In the genomic region with DNA sequence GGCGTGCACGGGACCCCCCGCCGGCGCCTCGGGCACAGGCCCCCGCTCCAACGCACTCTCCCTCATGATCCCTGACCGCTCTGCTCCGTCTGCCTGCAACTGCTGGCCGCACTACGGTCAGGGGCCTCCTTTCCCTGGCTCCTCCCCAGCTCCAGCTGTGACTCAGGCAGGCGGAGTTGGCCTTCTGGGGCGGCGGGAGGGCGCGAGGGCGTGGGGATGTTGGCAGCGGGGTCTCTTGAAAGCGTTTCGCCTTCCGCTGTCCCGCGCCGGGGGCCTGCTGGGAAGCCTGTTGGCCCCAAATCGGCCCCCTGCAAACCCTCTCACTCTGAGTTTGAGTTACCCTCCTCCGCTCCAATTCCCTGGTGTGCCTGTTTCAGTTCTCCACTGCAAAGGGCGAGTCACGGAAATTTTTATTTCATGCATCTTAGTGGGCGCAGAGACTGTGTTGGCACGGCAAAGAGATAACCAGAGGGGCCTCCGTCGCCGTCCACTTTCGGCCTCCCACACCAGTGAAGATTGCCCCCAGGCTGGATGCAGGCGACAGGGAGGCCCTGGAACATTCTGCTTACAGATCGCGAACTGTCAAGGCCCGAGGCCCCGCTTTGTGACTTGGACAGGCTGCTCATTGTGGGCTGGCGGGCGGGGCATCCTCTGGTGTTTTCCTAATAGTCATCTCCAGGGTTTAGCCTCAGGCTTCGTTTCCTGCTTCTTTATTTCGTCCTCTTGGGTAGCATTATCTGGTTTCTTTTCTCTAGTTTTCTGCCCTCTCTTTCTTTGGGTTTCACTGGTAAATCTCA, we compare ENCODE assay signal across 9 cellular contexts. TPM values are rescaled to one million over a fixed set of nuclear protein-coding genes. Genes with fewer than 3 reads are reported as not detected.
DNase-seq lines count a peak whose midpoint lies in the region; ATAC-seq and TF ChIP-seq lines count a peak whose summit lies in the region.
"Had no signal": no experiment of that assay in that cellular context is flagged by ENCODE, and none has a peak within 500 bp of the region (broad histone marks: within the 10 kb centered on the region; RNA-seq: fewer than 3 reads in every experiment).

A gene with protein sequence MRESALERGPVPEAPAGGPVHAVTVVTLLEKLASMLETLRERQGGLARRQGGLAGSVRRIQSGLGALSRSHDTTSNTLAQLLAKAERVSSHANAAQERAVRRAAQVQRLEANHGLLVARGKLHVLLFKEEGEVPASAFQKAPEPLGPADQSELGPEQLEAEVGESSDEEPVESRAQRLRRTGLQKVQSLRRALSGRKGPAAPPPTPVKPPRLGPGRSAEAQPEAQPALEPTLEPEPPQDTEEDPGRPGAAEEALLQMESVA (minus strand): TSS at position 91 of the 797 bp plus-strand sequence. CDS start 25 bp downstream, at position 66.

- ATAC-seq in GM19023 (IDR thresholded peaks at IDR 0.05; ENCODE audit: unreplicated experiment) (peak; percentile 60), HG03565 (IDR thresholded peaks at IDR 0.05; ENCODE audit: unreplicated experiment) (peak; percentile 37)

- TF ChIP-seq CTCF in fibroblast of pulmonary artery (IDR thresholded peaks at IDR 0.05; ENCODE audit: low read length, missing control alignments): no peak

- H3K79me1 ChIP-seq in neuronal stem cell (ENCODE audit: low read depth, low read length): no peaks in the 10 kb centered on the region

- H3K4me3 ChIP-seq in fibroblast of pulmonary artery (replicated peaks; ENCODE audit: low read depth, low read length) (peak within 1 kb of the TSS; percentile 72), neuronal stem cell (ENCODE audit: low read length in 2 of 2) (peak within 1 kb of the TSS in 1 of 2 donors; percentile 78)

- H4K8ac ChIP-seq in neuronal stem cell (ENCODE audit: low read depth, low read length): peak within 1 kb of the TSS; percentile 99

- H2BK5ac ChIP-seq in neuronal stem cell (ENCODE audit: low read length): peak within 1 kb of the TSS; percentile 96

- WGBS in neuronal stem cell (ENCODE audit: extremely low coverage in 2 of 2, insufficient read length in 2 of 2, insufficient replicate concordance in 1 of 2), 2 donors: no CpG with 5 or more reads among the region's 44 CpGs

- H3K9me3 ChIP-seq in neuronal stem cell (replicated peaks in 1 of 2; ENCODE audit: control insufficient read depth in 2 of 2, insufficient read depth in 1 of 2, low read depth in 1 of 2, low read length in 2 of 2): no peaks in the 10 kb centered on the region
- H3K9me3 ChIP-seq: neutrophil had no signal

- peak within 1 kb of the TSS; percentile 100 for H3K14ac ChIP-seq in neuronal stem cell (ENCODE audit: low read length)

- H2AFZ ChIP-seq in neuronal stem cell (ENCODE audit: low read length): peak within 1 kb of the TSS; percentile 59

- H3K27ac ChIP-seq in neuronal stem cell (replicated peaks; ENCODE audit: low read length): peak within 1 kb of the TSS; percentile 96
- H3K27ac ChIP-seq: neutrophil had no signal

- H3K27me3 ChIP-seq in neuronal stem cell (ENCODE audit: control insufficient read depth in 3 of 3, insufficient read depth in 3 of 3, low read depth in 1 of 3, low read length in 3 of 3): peaks cover 0 to 29% (median 1%) of the 10 kb centered on the region in 3 experiments

- H3K4me1 ChIP-seq in neuronal stem cell (ENCODE audit: control insufficient read depth in 2 of 2, insufficient read depth in 1 of 2, low read depth in 1 of 2, low read length in 2 of 2): peaks cover 0 to 29% of the 10 kb centered on the region in 2 donors

- H2BK15ac ChIP-seq in neuronal stem cell (ENCODE audit: low read length): peak within 1 kb of the TSS; percentile 98

- DNase-seq in 8988T (peak; percentile 44), fibroblast of pulmonary artery (ENCODE audit: low read depth) (peak; percentile 83), neuronal stem cell (ENCODE audit: low spot score) (peak; percentile 59), ureter (ENCODE audit: low spot score) (peak; percentile 87), NCI-H2081 (lab: John Stamatoyannopoulos, UW) (no peak)
- DNase-seq in activated T-cell treated with anti-CD3 and anti-CD28 coated beads, Interleukin-2, amount 50 U/mL, for 48 hours: peak; percentile 91 to 92

- peak within 1 kb of the TSS; percentile 82 for H3K4me2 ChIP-seq in neuronal stem cell (ENCODE audit: insufficient read depth, low read length, poor library complexity, severe bottlenecking)

- H2BK120ac ChIP-seq in neuronal stem cell (ENCODE audit: low read depth, low read length): peak within 1 kb of the TSS; percentile 95

- peak within 1 kb of the TSS; percentile 99 for H4K91ac ChIP-seq in neuronal stem cell (ENCODE audit: low read depth, low read length, poor library complexity)

- peak within 1 kb of the TSS; percentile 99 for H3K23ac ChIP-seq in neuronal stem cell (ENCODE audit: low read depth, low read length, poor library complexity)

- no peaks in the 10 kb centered on the region for H3K36me3 ChIP-seq in neuronal stem cell (replicated peaks in 1 of 2; ENCODE audit: control insufficient read depth in 2 of 2, insufficient read depth in 2 of 2, low read length in 2 of 2)
- H3K36me3 ChIP-seq: neutrophil had no signal

- H3K9ac ChIP-seq in neuronal stem cell (ENCODE audit: low read depth, low read length, poor library complexity): peak within 1 kb of the TSS; percentile 99

- peak within 1 kb of the TSS; percentile 100 for H3K18ac ChIP-seq in neuronal stem cell (ENCODE audit: low read length)

- H2AK5ac ChIP-seq in neuronal stem cell (ENCODE audit: low read depth, low read length): peak within 1 kb of the TSS; percentile 82

- H2BK12ac ChIP-seq in neuronal stem cell (ENCODE audit: low read length): peak within 1 kb of the TSS; percentile 88

- H3K4ac ChIP-seq in neuronal stem cell (ENCODE audit: low read length): peak within 1 kb of the TSS; percentile 97

RNA-seq across cellular contexts. Expression of the gene that starts here (rescaled TPM):
- 11.2 TPM for polyA plus RNA-seq in neuronal stem cell (2013, experiment 1 of 2)
- polyA plus RNA-seq in neuronal stem cell (2013, experiment 2 of 2): 11.2 TPM
- total RNA-seq in ureter: 39.0 TPM

Comparison
In these comparisons a context has a peak if more than half of its experiments do, and no peak if none do; other contexts are left out.
1. DNase-seq: peak in 8988T (single experiment), activated T-cell treated with anti-CD3 and anti-CD28 coated beads, Interleukin-2, amount 50 U/mL, for 48 hours (2 of 2), fibroblast of pulmonary artery (single experiment), neuronal stem cell (single experiment) and ureter (single experiment); none in NCI-H2081 (0 of 2).